In the genomic region with DNA sequence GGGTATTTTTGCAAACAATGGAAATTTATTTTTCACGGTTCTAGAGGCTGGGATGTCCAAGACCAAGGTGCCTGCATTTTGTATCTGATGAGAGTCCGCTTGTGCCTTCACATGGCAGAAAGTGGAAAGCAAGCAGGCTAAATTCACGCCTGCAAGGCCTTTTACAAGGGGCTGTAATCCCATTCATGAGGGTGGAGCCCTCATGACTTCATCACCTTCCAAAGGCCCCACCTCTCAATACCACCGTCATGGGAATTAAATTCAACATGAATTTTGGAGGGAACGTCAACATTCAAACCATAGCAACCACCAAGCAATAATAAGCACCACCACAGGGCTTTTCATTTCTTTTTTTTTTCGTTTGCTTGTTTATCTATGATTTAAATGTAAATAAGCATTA, we compare ENCODE assay signal across 24 cellular contexts.
"Had no signal": no experiment of that assay in that cellular context is flagged by ENCODE, and none has a peak within 500 bp of the region (broad histone marks: within the 10 kb centered on the region; RNA-seq: fewer than 3 reads in every experiment).

No MANE protein-coding gene starts in this region.

- H3K9me3 ChIP-seq: adrenal gland, body of pancreas, esophagus muscularis mucosa, left lung, lower lobe of right lung, spleen, testis, transverse colon had no signal

- DNase-seq: activated CD4-positive, alpha-beta T cell treated with anti-CD3 and anti-CD28 coated beads for 48 hours; activated CD4-positive, alpha-beta T cell treated with anti-CD3 and anti-CD28 coated beads, Interleukin-2, amount 50 U/mL, for 48 hours; activated CD8-positive, alpha-beta memory T cell treated with anti-CD3 and anti-CD28 coated beads for 24 hours; activated effector memory CD4-positive, alpha-beta T cell treated with Interleukin-2 at 50 U/mL for 16 hours; activated naive CD4-positive, alpha-beta T cell treated with Interleukin-2 at 50 U/mL for 16 hours; adrenal gland; aorta; body of pancreas; dermis blood vessel endothelial cell; effector CD4-positive, alpha-beta T cell; foreskin keratinocyte; kidney glomerular epithelial cell; left lung; lower lobe of right lung; mesenchymal stem cell; natural killer cell; right cardiac atrium; spleen; stimulated activated naive CD8-positive, alpha-beta T cell treated with anti-CD3 and anti-CD28 coated beads, Interleukin-15, Interleukin-2, amounts not matched to agents 100 U/mL and 50 U/mL, for 24 hours; testis; transverse colon; WERI-Rb-1 had no signal

- H3K27ac ChIP-seq: adrenal gland, body of pancreas, esophagus muscularis mucosa, foreskin keratinocyte, left lung, lower lobe of right lung, spleen, testis, transverse colon, WERI-Rb-1 had no signal

- ATAC-seq: activated CD4-positive, CD25-positive, alpha-beta regulatory T cell treated with anti-CD3 and anti-CD28 coated beads, Interleukin-2, amount 50 U/mL, for 24 hours; body of pancreas; foreskin keratinocyte; left lung; lower lobe of right lung; natural killer cell; right cardiac atrium; stimulated activated naive CD8-positive, alpha-beta T cell treated with anti-CD3 and anti-CD28 coated beads, Interleukin-15, Interleukin-2, amounts not matched to agents 100 U/mL and 50 U/mL, for 24 hours had no signal

- H3K27me3 ChIP-seq: adrenal gland, body of pancreas, esophagus muscularis mucosa, foreskin keratinocyte, left lung, spleen, testis, transverse colon had no signal

- H3K4me3 ChIP-seq: adrenal gland, body of pancreas, esophagus muscularis mucosa, left lung, lower lobe of right lung, spleen, testis, transverse colon had no signal

- H3K36me3 ChIP-seq: adrenal gland, esophagus muscularis mucosa, left lung, lower lobe of right lung, spleen, transverse colon, WERI-Rb-1 had no signal
